Comparison of ENCODE assay signal across 33 cellular contexts in the genomic region with DNA sequence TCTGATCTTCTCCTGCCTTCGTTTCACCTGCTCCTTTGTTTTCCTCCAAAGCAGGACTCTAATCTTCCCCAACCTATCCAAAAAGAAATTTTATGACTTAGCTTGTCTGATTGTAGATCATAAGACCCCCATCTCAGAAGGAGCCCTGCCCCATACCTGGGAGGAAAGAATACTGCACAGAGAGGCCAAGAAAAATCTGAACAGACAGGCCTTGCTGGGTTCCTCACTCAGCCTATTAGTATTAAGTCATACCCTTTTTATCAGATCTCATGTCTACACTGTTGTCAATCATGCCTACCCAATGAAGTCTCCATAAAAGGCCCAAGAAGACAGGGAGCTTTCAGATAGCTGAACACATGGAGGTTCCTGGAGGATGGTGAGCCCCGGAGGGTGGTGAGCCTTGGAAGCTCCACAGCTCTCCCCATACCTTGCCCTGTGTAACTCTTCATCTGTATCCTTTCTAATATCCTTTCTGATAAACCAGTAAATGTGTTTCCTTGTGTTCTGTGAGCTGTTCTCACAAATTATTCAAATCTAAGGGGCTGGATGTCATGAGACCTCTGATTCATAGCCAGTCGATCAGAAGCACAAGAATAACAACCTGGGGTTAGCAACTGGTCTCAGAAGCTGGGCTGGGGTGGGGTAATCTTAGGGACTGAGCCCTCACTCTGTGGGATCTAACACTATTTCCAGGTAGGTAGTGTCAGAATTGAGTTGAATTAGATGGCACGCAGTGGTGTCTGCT.
"Had no signal": no experiment of that assay in that cellular context is flagged by ENCODE, and none has a peak within 500 bp of the region (broad histone marks: within the 10 kb centered on the region; RNA-seq: fewer than 3 reads in every experiment).

No MANE protein-coding gene starts in this region.

- H3K36me3 Mint-ChIP-seq: activated naive CD4-positive, alpha-beta T cell treated with anti-CD3 and anti-CD28 coated beads, Interleukin-2, amount 50 U/mL, for 24 hours; activated naive CD8-positive, alpha-beta T cell treated with anti-CD3 and anti-CD28 coated beads for 36 hours; brain; WTC11 had no signal

- H3K4me3 ChIP-seq: adrenal gland, breast epithelium, cardiac muscle cell, colonic mucosa, esophagus muscularis mucosa, gastroesophageal sphincter had no signal

- H3K27ac Mint-ChIP-seq: activated CD4-positive, alpha-beta memory T cell treated with anti-CD3 and anti-CD28 coated beads, Interleukin-2, amount 10 ng/mL, durations not matched to agents 7 days and 5 days; activated CD4-positive, alpha-beta T cell treated with anti-CD3 and anti-CD28 coated beads, Interleukin-2, amount 10 ng/mL, durations not matched to agents 7 days and 5 days; activated naive CD4-positive, alpha-beta T cell treated with anti-CD3 and anti-CD28 coated beads for 36 hours; activated naive CD4-positive, alpha-beta T cell treated with anti-CD3 and anti-CD28 coated beads, Interleukin-2, amount 50 U/mL, for 24 hours; activated naive CD8-positive, alpha-beta T cell treated with anti-CD3 and anti-CD28 coated beads for 36 hours; activated naive CD8-positive, alpha-beta T cell treated with anti-CD3 and anti-CD28 coated beads, Interleukin-2, amount 50 U/mL, for 24 hours; activated T-helper 1 cell treated with anti-CD3 and anti-CD28 coated beads, Interleukin-12 subunit alpha, Interleukin-12 subunit beta, Interleukin-2, Interleukin-4 antibody, amounts not matched to agents 30 ng/mL and 10 ng/mL and 1 ng/mL, durations not matched to agents 14 hours and 24 hours and 36 hours; activated T-helper 2 cell treated with anti-CD3 and anti-CD28 coated beads, Interferon-gamma antibody, Interleukin-2, Interleukin-4, amounts not matched to agents 10 μg/mL and 5 μg/mL and 100 μg/mL, durations not matched to agents 14 hours and 24 hours and 36 hours; brain; endodermal cell; WTC11 had no signal

- H3K27ac ChIP-seq: adrenal gland, breast epithelium, cardiac muscle cell, colonic mucosa, esophagus muscularis mucosa, gastroesophageal sphincter, VCaP had no signal

- H3K4me1 ChIP-seq: adrenal gland, breast epithelium, colonic mucosa, esophagus muscularis mucosa, gastroesophageal sphincter had no signal

- DNase-seq: activated CD4-positive, alpha-beta memory T cell treated with anti-CD3 and anti-CD28 coated beads, Interleukin-2, amount 10 ng/mL, durations not matched to agents 7 days and 5 days; activated CD4-positive, alpha-beta T cell treated with anti-CD3 and anti-CD28 coated beads for 1 hour; activated CD4-positive, alpha-beta T cell treated with anti-CD3 and anti-CD28 coated beads for 4 hours; activated CD4-positive, alpha-beta T cell treated with anti-CD3 and anti-CD28 coated beads, Interleukin-2, amount 10 ng/mL, durations not matched to agents 7 days and 5 days; activated CD4-positive, alpha-beta T cell treated with anti-CD3 and anti-CD28 coated beads, Interleukin-2, amount 50 U/mL, for 4 hours; activated CD8-positive, alpha-beta memory T cell treated with anti-CD3 and anti-CD28 coated beads for 24 hours; activated effector memory CD4-positive, alpha-beta T cell treated with anti-CD3 and anti-CD28 coated beads, Interleukin-2, amount 50 U/mL, for 16 hours; activated naive CD4-positive, alpha-beta T cell treated with anti-CD3 and anti-CD28 coated beads for 36 hours; activated naive CD8-positive, alpha-beta T cell treated with anti-CD3 and anti-CD28 coated beads for 36 hours; activated naive CD8-positive, alpha-beta T cell treated with anti-CD3 and anti-CD28 coated beads, Interleukin-2, amount 50 U/mL, for 24 hours; activated T-cell treated with anti-CD3 and anti-CD28 coated beads, Interleukin-2, amount 50 U/mL, for 1 hour; activated T-cell treated with anti-CD3 and anti-CD28 coated beads, Interleukin-2, amount 50 U/mL, for 48 hours; adrenal gland; amygdala; aorta; central memory CD4-positive, alpha-beta T cell; cerebellar nuclear complex; colonic mucosa; effector CD8-positive, alpha-beta T cell; endodermal cell; erythroblast; foreskin melanocyte; T-helper 2 cell had no signal

- H3K9me3 Mint-ChIP-seq: activated CD4-positive, alpha-beta memory T cell treated with anti-CD3 and anti-CD28 coated beads, Interleukin-2, amount 10 ng/mL, durations not matched to agents 7 days and 5 days; activated CD4-positive, alpha-beta T cell treated with anti-CD3 and anti-CD28 coated beads, Interleukin-2, amount 10 ng/mL, durations not matched to agents 7 days and 5 days; activated naive CD4-positive, alpha-beta T cell treated with anti-CD3 and anti-CD28 coated beads for 36 hours; activated naive CD4-positive, alpha-beta T cell treated with anti-CD3 and anti-CD28 coated beads, Interleukin-2, amount 50 U/mL, for 24 hours; activated naive CD8-positive, alpha-beta T cell treated with anti-CD3 and anti-CD28 coated beads for 36 hours; activated naive CD8-positive, alpha-beta T cell treated with anti-CD3 and anti-CD28 coated beads, Interleukin-2, amount 50 U/mL, for 24 hours; activated T-helper 1 cell treated with anti-CD3 and anti-CD28 coated beads, Interleukin-12 subunit alpha, Interleukin-12 subunit beta, Interleukin-2, Interleukin-4 antibody, amounts not matched to agents 30 ng/mL and 10 ng/mL and 1 ng/mL, durations not matched to agents 14 hours and 24 hours and 36 hours; activated T-helper 2 cell treated with anti-CD3 and anti-CD28 coated beads, Interferon-gamma antibody, Interleukin-2, Interleukin-4, amounts not matched to agents 10 μg/mL and 5 μg/mL and 100 μg/mL, durations not matched to agents 14 hours and 24 hours and 36 hours; brain; endodermal cell; WTC11 had no signal

- H3K27me3 ChIP-seq: adrenal gland, breast epithelium, cardiac muscle cell, colonic mucosa, esophagus muscularis mucosa had no signal

- H3K36me3 ChIP-seq: adrenal gland, breast epithelium, cardiac muscle cell, colonic mucosa, esophagus muscularis mucosa, gastroesophageal sphincter had no signal

- H3K4me1 Mint-ChIP-seq: activated CD4-positive, alpha-beta memory T cell treated with anti-CD3 and anti-CD28 coated beads, Interleukin-2, amount 10 ng/mL, durations not matched to agents 7 days and 5 days; activated CD4-positive, alpha-beta T cell treated with anti-CD3 and anti-CD28 coated beads, Interleukin-2, amount 10 ng/mL, durations not matched to agents 7 days and 5 days; activated naive CD4-positive, alpha-beta T cell treated with anti-CD3 and anti-CD28 coated beads, Interleukin-2, amount 50 U/mL, for 24 hours; activated naive CD8-positive, alpha-beta T cell treated with anti-CD3 and anti-CD28 coated beads for 36 hours; activated naive CD8-positive, alpha-beta T cell treated with anti-CD3 and anti-CD28 coated beads, Interleukin-2, amount 50 U/mL, for 24 hours; brain; endodermal cell; WTC11 had no signal

- H3K9me3 ChIP-seq: adrenal gland, breast epithelium, colonic mucosa, esophagus muscularis mucosa, gastroesophageal sphincter had no signal

- H3K4me3 Mint-ChIP-seq: activated CD4-positive, alpha-beta memory T cell treated with anti-CD3 and anti-CD28 coated beads, Interleukin-2, amount 10 ng/mL, durations not matched to agents 7 days and 5 days; activated CD4-positive, alpha-beta T cell treated with anti-CD3 and anti-CD28 coated beads, Interleukin-2, amount 10 ng/mL, durations not matched to agents 7 days and 5 days; activated naive CD4-positive, alpha-beta T cell treated with anti-CD3 and anti-CD28 coated beads for 36 hours; activated naive CD4-positive, alpha-beta T cell treated with anti-CD3 and anti-CD28 coated beads, Interleukin-2, amount 50 U/mL, for 24 hours; activated naive CD8-positive, alpha-beta T cell treated with anti-CD3 and anti-CD28 coated beads for 36 hours; activated naive CD8-positive, alpha-beta T cell treated with anti-CD3 and anti-CD28 coated beads, Interleukin-2, amount 50 U/mL, for 24 hours; activated T-helper 1 cell treated with anti-CD3 and anti-CD28 coated beads, Interleukin-12 subunit alpha, Interleukin-12 subunit beta, Interleukin-2, Interleukin-4 antibody, amounts not matched to agents 30 ng/mL and 10 ng/mL and 1 ng/mL, durations not matched to agents 14 hours and 24 hours and 36 hours; brain; endodermal cell; WTC11 had no signal
